Comparison of ENCODE assay signal across 29 cellular contexts in the genomic region with DNA sequence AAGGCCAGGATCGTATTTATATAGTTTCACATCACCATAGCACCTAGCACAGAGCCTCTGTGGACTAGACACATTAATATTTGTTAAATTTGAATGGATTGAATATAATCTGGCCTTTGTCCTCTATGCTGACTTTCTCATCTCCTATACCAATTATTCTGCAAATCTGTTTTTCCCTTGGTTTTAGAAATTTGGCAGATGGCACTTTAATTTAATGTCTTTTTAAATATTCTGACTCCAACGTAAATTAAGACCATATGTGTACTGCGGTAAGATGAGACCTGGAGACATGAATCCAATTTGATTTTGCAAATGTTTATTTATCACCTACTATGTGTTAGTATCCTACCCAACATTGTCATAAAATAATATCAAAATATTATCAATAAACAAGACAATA.
"Had no signal": no experiment of that assay in that cellular context is flagged by ENCODE, and none has a peak within 500 bp of the region (broad histone marks: within the 10 kb centered on the region; RNA-seq: fewer than 3 reads in every experiment).

No MANE protein-coding gene starts in this region.

- H3K9me3 Mint-ChIP-seq: mesothelial cell of epicardium, nephron had no signal

- H3K4me1 ChIP-seq: esophagus muscularis mucosa, foreskin keratinocyte, gastroesophageal sphincter, heart right ventricle, left lung, prostate gland, right atrium auricular region, stomach, thyroid gland, vagina had no signal

- H3K36me3 Mint-ChIP-seq: mesothelial cell of epicardium; naive thymus-derived CD4-positive, alpha-beta T cell; stimulated activated effector memory CD8-positive, alpha-beta T cell treated with anti-CD3 and anti-CD28 coated beads, Interleukin-12 subunit alpha, Interleukin-12 subunit beta, amount 100 ng/mL, for 72 hours had no signal

- H3K36me3 ChIP-seq: esophagus muscularis mucosa, gastroesophageal sphincter, heart right ventricle, left lung, prostate gland, right atrium auricular region, stomach, thyroid gland, vagina had no signal

- H3K4me1 Mint-ChIP-seq: mesothelial cell of epicardium; naive thymus-derived CD4-positive, alpha-beta T cell; nephron; stimulated activated effector memory CD8-positive, alpha-beta T cell treated with anti-CD3 and anti-CD28 coated beads, Interleukin-12 subunit alpha, Interleukin-12 subunit beta, amount 100 ng/mL, for 72 hours had no signal

- H3K9me3 ChIP-seq: esophagus muscularis mucosa, gastroesophageal sphincter, heart right ventricle, left lung, mucosa of descending colon, prostate gland, right atrium auricular region, stomach, thyroid gland, vagina had no signal

- H3K27me3 Mint-ChIP-seq: naive thymus-derived CD4-positive, alpha-beta T cell had no signal

- ATAC-seq: foreskin keratinocyte; gastroesophageal sphincter; heart right ventricle; left cardiac atrium; left lung; mucosa of descending colon; naive thymus-derived CD4-positive, alpha-beta T cell; sciatic nerve; stimulated activated effector memory CD8-positive, alpha-beta T cell treated with anti-CD3 and anti-CD28 coated beads, Interleukin-12 subunit alpha, Interleukin-12 subunit beta, amount 100 ng/mL, for 72 hours had no signal

- H3K27me3 ChIP-seq: esophagus muscularis mucosa, foreskin keratinocyte, gastroesophageal sphincter, heart right ventricle, left lung, right atrium auricular region, stomach, thyroid gland, vagina had no signal

- H3K4me2 ChIP-seq: smooth muscle cell had no signal

- FAIRE-seq: endothelial cell of umbilical vein, islet of Langerhans had no signal

- H3K4me3 Mint-ChIP-seq: mesothelial cell of epicardium; naive thymus-derived CD4-positive, alpha-beta T cell; nephron; stimulated activated effector memory CD8-positive, alpha-beta T cell treated with anti-CD3 and anti-CD28 coated beads, Interleukin-12 subunit alpha, Interleukin-12 subunit beta, amount 100 ng/mL, for 72 hours had no signal

- DNase-seq: dermis blood vessel endothelial cell; effector memory CD4-positive, alpha-beta T cell; foreskin keratinocyte; heart right ventricle; hippocampal formation; left cardiac atrium; left lung; mesenchymal stem cell; mucosa of descending colon; naive thymus-derived CD4-positive, alpha-beta T cell; nucleus accumbens; stimulated activated CD4-positive, alpha-beta T cell treated with anti-CD3 and anti-CD28 coated beads, Interleukin-12 subunit alpha, Interleukin-12 subunit beta, amount 100 ng/mL, for 4 hours; stimulated activated CD4-positive, alpha-beta T cell treated with anti-CD3 and anti-CD28 coated beads, Interleukin-1b, Interleukin-23, amount 100 ng/mL, for 48 hours; stimulated activated CD4-positive, alpha-beta T cell treated with anti-CD3 and anti-CD28 coated beads, Interleukin-4, amount 100 ng/mL, for 1 hour; stimulated activated naive CD4-positive, alpha-beta T cell treated with Interleukin-2 at 50 U/mL for 16 hours; stomach; thyroid gland had no signal

- H3K27ac ChIP-seq: esophagus muscularis mucosa, foreskin keratinocyte, gastroesophageal sphincter, heart right ventricle, left lung, prostate gland, right atrium auricular region, stomach, thyroid gland, vagina had no signal

- H3K27ac Mint-ChIP-seq: mesothelial cell of epicardium; naive thymus-derived CD4-positive, alpha-beta T cell; nephron; stimulated activated effector memory CD8-positive, alpha-beta T cell treated with anti-CD3 and anti-CD28 coated beads, Interleukin-12 subunit alpha, Interleukin-12 subunit beta, amount 100 ng/mL, for 72 hours had no signal

- H3K4me3 ChIP-seq: esophagus muscularis mucosa, gastroesophageal sphincter, heart right ventricle, left lung, mucosa of descending colon, prostate gland, right atrium auricular region, smooth muscle cell, stomach, thyroid gland, vagina had no signal
